In genomic region chr1:9299571-9300541, GRCh38 we compare ENCODE assay signal across 8 cellular contexts. TPM values are rescaled to one million over a fixed set of nuclear protein-coding genes. Genes with fewer than 3 reads are reported as not detected.
A peak's percentile ranks its signal among the peaks of the same experiment; 100 is the strongest.
DNase-seq lines count a peak whose midpoint lies in the region; ATAC-seq and TF ChIP-seq lines count a peak whose summit lies in the region.
"Not testable (repeated sequence)": the region's sequence is repeated elsewhere in the genome, so short reads cannot be mapped to it uniquely, and the experiment has no call there.

No MANE protein-coding gene starts in this region.

- H3K27me3 ChIP-seq in Caco-2 (replicated peaks; ENCODE audit: control insufficient read depth, insufficient read depth, low read length); Panc1 (ENCODE audit: control insufficient read depth, insufficient read depth, low read length); esophagus (ENCODE audit: control insufficient read depth in 1 of 2, insufficient read depth in 2 of 2, low read length in 2 of 2); osteoblast (ENCODE audit: insufficient read depth, low read length): not testable (repeated sequence)

- H3K4me3 Mint-ChIP-seq in Caco-2 (ENCODE audit: unreplicated experiment) (peak overlapping the region; percentile 47), type B pancreatic cell (peak overlapping the region; percentile 34)

- not testable (repeated sequence) for H2AFZ ChIP-seq in osteoblast (ENCODE audit: low read length)

- not testable (repeated sequence) for H3K4me2 ChIP-seq in osteoblast (ENCODE audit: insufficient read depth, low read length)

- ATAC-seq in Panc1: not testable (repeated sequence)

- not testable (repeated sequence) for H3K36me3 ChIP-seq in Caco-2 (ENCODE audit: control insufficient read depth, insufficient read depth, low read length); Panc1 (ENCODE audit: control insufficient read depth, insufficient read depth, low read length); esophagus (ENCODE audit: control insufficient read depth in 2 of 2, insufficient read depth in 2 of 2, low read length in 1 of 2); osteoblast (ENCODE audit: insufficient read depth, low read length)

- TSS peak; percentile 99 for BruUV-seq in Caco-2 (replicated peaks; lab: Mats Ljungman, UMichigan)
- not testable (repeated sequence) for BruUV-seq in Panc1 (replicated peaks; lab: Mats Ljungman, UMichigan)

- 0 out of 2 replicates have a peak overlapping the region, but pooled peaks have one; percentile 0 for H3K27ac ChIP-seq in Panc1 (ENCODE audit: low read length)
- H3K27ac ChIP-seq in esophagus (ENCODE audit: low read depth in 2 of 2, low read length in 1 of 2): peak overlapping the region; percentile 76 to 90
- peak overlapping the region; percentile 50 for H3K27ac ChIP-seq in osteoblast (ENCODE audit: low read depth, low read length)

- H3K9me3 Mint-ChIP-seq in Caco-2 (ENCODE audit: unreplicated experiment); type B pancreatic cell: not testable (repeated sequence)

- WGBS in esophagus, 2 donors: 70 to 72% methylated on average over 14 to 16 of the region's 16 CpGs

- H3K27ac Mint-ChIP-seq in Caco-2 (ENCODE audit: unreplicated experiment): peak overlapping the region; percentile 93
- peak overlapping the region; percentile 98 for H3K27ac Mint-ChIP-seq in type B pancreatic cell

- peak; percentile 89 to 93 for DNase-seq in Caco-2
- DNase-seq in HT1080 (ENCODE audit: low read depth): peak; percentile 47
- DNase-seq in Panc1 (ENCODE audit: low read depth, low spot score); type B pancreatic cell (ENCODE audit: extremely low spot score, unreplicated experiment): not testable (repeated sequence)
- DNase-seq in astrocyte of the hippocampus (ENCODE audit: low read depth, low spot score): peak; percentile 55
- peak; percentile 90 for DNase-seq in islet precursor cell
- peak; percentile 64 for DNase-seq in osteoblast (ENCODE audit: insufficient read length, low spot score, missing footprints)

- peaks cover 75% of the 10 kb centered on the region for H4K20me1 ChIP-seq in osteoblast (ENCODE audit: insufficient read depth, low read length)

- H3K4me1 Mint-ChIP-seq in Caco-2 (ENCODE audit: low read depth, unreplicated experiment) (peaks cover 27% of the 10 kb centered on the region), type B pancreatic cell (ENCODE audit: unreplicated experiment) (peaks cover 39% of the 10 kb centered on the region)

- peaks cover 95% of the 10 kb centered on the region for H3K79me2 ChIP-seq in osteoblast (ENCODE audit: insufficient read depth, low read length)

- H3K4me3 ChIP-seq in Caco-2 (ENCODE audit: low read depth, low read length); Panc1 (ENCODE audit: low read depth in 2 of 2, low read length in 2 of 2); esophagus (ENCODE audit: low read depth in 1 of 2, low read length in 2 of 2); osteoblast (ENCODE audit: insufficient read depth, low read length): not testable (repeated sequence)

- H3K36me3 Mint-ChIP-seq in Caco-2 (ENCODE audit: insufficient read depth, unreplicated experiment): peaks cover 18% of the 10 kb centered on the region
- H3K36me3 Mint-ChIP-seq in type B pancreatic cell: not testable (repeated sequence)

- in situ Hi-C loops in Panc1 (cut with HindIII; ENCODE audit: low pct_unique_long_range_greater_than_20kb, low sequenced_read_pairs): not testable (repeated sequence)

- not testable (repeated sequence) for H3K27me3 Mint-ChIP-seq in Caco-2 (ENCODE audit: insufficient read depth, unreplicated experiment); type B pancreatic cell

- TF ChIP-seq CTCF in Caco-2 (IDR thresholded peaks at IDR 0.05; ENCODE audit: insufficient read depth in 1 of 2, low read depth in 1 of 2, low read length in 1 of 2, severe bottlenecking in 1 of 2, unreplicated experiment in 1 of 2); Panc1 (IDR thresholded peaks at IDR 0.05); osteoblast (IDR thresholded peaks at IDR 0.05; ENCODE audit: extremely low read depth, low read depth, low read length); type B pancreatic cell (conservative IDR thresholded peaks at IDR 0.05): not testable (repeated sequence)

- POLR2A ChIA-PET in Caco-2 (lab: Charles Lee): interaction anchor here (0.7 kb wide), 1 partner anchor 196 kb away, joined by 3 read pairs; no protein-coding TSS in a partner anchor
- POLR2A ChIA-PET in Panc1 (lab: Charles Lee): not testable (repeated sequence)

- CTCF ChIA-PET in Caco-2 (lab: Charles Lee): interaction anchor here (0.7 to 0.9 kb wide), 2 partner anchors 65 to 238 kb away, joined by 3 to 4 read pairs; partner anchors contain the start of gene H6PD
- CTCF ChIA-PET in Panc1 (lab: Charles Lee): not testable (repeated sequence)

- intact Hi-C loops in Caco-2 (cut with micrococcal nuclease; ENCODE audit: unreplicated experiment); Panc1 (cut with micrococcal nuclease; ENCODE audit: unreplicated experiment): not testable (repeated sequence)

- peaks cover 45% of the 10 kb centered on the region for H3K4me1 ChIP-seq in Caco-2
- peaks cover 59% of the 10 kb centered on the region for H3K4me1 ChIP-seq in Panc1 (ENCODE audit: control insufficient read depth, insufficient read depth, low read length)
- peaks cover 24 to 50% of the 10 kb centered on the region in 2 donors for H3K4me1 ChIP-seq in esophagus (ENCODE audit: control insufficient read depth in 2 of 2, insufficient read depth in 2 of 2, low read length in 1 of 2)
- H3K4me1 ChIP-seq in osteoblast (ENCODE audit: insufficient read depth, low read length): peaks cover 35% of the 10 kb centered on the region

- not testable (repeated sequence) for H3K9me3 ChIP-seq in Caco-2; Panc1 (ENCODE audit: control insufficient read depth, insufficient read depth, low read depth, low read length); esophagus (ENCODE audit: control insufficient read depth in 2 of 2, insufficient read depth in 1 of 2, low read depth in 1 of 2, low read length in 1 of 2); osteoblast (ENCODE audit: low read depth, low read length)

RNA-seq across cellular contexts. Expression of gene SPSB1, which starts 7.2 kb away (rescaled TPM):
- total RNA-seq in Caco-2 (2022): 12.8 and 18.2 TPM in 2 replicates
- total RNA-seq in HT1080 (2014; rRNA removed; shearing (Covaris generic)): 14.4 and 18.3 TPM in 2 replicates
- polyA plus RNA-seq in HT1080 (2015; cell fraction: cytosol; rRNA removed): 13.9 and 16.0 TPM in 2 replicates
- polyA plus RNA-seq in HT1080 (2015; cell fraction: nucleus; rRNA removed): 7.8 and 13.6 TPM in 2 replicates
- 73.7 TPM for total RNA-seq in Panc1 (2021; ENCODE audit: unreplicated experiment)
- 59.2 TPM for polyA plus RNA-seq in Panc1 (2012; ENCODE audit: insufficient read length)
- polyA plus RNA-seq in esophagus: 10 to 100 TPM; 14.4 to 20.9 TPM
- total RNA-seq in osteoblast: 14.7 and 23.2 TPM in 2 replicates
- 5.6 and 17.4 TPM in 2 replicates for total RNA-seq in type B pancreatic cell (ENCODE audit: low replicate concordance)

Comparison
In these comparisons a context has a peak if more than half of its experiments do, and no peak if none do; other contexts are left out.
1. H3K27ac ChIP-seq: peak in every context shown above with its lines; median percentile 83 in esophagus; 50 in osteoblast; 0 in Panc1.